Comparison of ENCODE assay signal across 19 cellular contexts in genomic region chr4:8701101-8702019, GRCh38.
"Had no signal": no experiment of that assay in that cellular context is flagged by ENCODE, and none has a peak within 500 bp of the region (broad histone marks: within the 10 kb centered on the region; RNA-seq: fewer than 3 reads in every experiment).

No MANE protein-coding gene starts in this region.

- H3K4me3 ChIP-seq: adrenal gland, psoas muscle, testis, vagina had no signal

- H3K36me3 Mint-ChIP-seq: natural killer cell treated with Interleukin-12 subunit alpha and Interleukin-12 subunit beta and Interleukin-15 and Interleukin-18, amount 100 ng/mL, for 72 hours had no signal

- H3K27ac Mint-ChIP-seq: activated CD4-positive, alpha-beta T cell treated with anti-CD3 and anti-CD28 coated beads, Interleukin-2, amount 10 ng/mL, durations not matched to agents 24 days and 14 days; activated naive CD4-positive, alpha-beta T cell treated with anti-CD3 and anti-CD28 coated beads, Interleukin-2, amount 50 U/mL, for 24 hours; activated T-helper 17 cell treated with anti-CD3 and anti-CD28 coated beads, Interleukin-2, amount 50 U/mL, for 72 hours; natural killer cell treated with Interleukin-12 subunit alpha and Interleukin-12 subunit beta and Interleukin-15 and Interleukin-18, amount 100 ng/mL, for 72 hours; stimulated activated naive CD8-positive, alpha-beta T cell treated with anti-CD3 and anti-CD28 coated beads, Interleukin-15, amount 100 ng/mL, for 72 hours had no signal

- DNase-seq: activated CD4-positive, alpha-beta T cell treated with anti-CD3 and anti-CD28 coated beads, Interleukin-2, amount 10 ng/mL, durations not matched to agents 24 days and 14 days; activated CD4-positive, CD25-positive, alpha-beta regulatory T cell; central memory CD4-positive, alpha-beta T cell; cortex of kidney; effector CD8-positive, alpha-beta T cell; foreskin fibroblast; glutamatergic neuron; hypothalamus; mesendoderm; occipital lobe; stimulated activated CD4-positive, alpha-beta T cell treated with anti-CD3 and anti-CD28 coated beads, Interleukin-1b, Interleukin-23, amount 100 ng/mL, for 48 hours; stimulated activated naive CD8-positive, alpha-beta T cell treated with anti-CD3 and anti-CD28 coated beads, Interleukin-15, amount 100 ng/mL, for 72 hours; testis had no signal

- H3K36me3 ChIP-seq: adrenal gland, vagina had no signal

- H3K9me3 ChIP-seq: adrenal gland, psoas muscle, testis, vagina had no signal

- H3K4me1 Mint-ChIP-seq: activated CD4-positive, alpha-beta T cell treated with anti-CD3 and anti-CD28 coated beads, Interleukin-2, amount 10 ng/mL, durations not matched to agents 24 days and 14 days; activated naive CD4-positive, alpha-beta T cell treated with anti-CD3 and anti-CD28 coated beads, Interleukin-2, amount 50 U/mL, for 24 hours; activated T-helper 17 cell treated with anti-CD3 and anti-CD28 coated beads, Interleukin-2, amount 50 U/mL, for 72 hours; stimulated activated naive CD8-positive, alpha-beta T cell treated with anti-CD3 and anti-CD28 coated beads, Interleukin-15, amount 100 ng/mL, for 72 hours had no signal

- H3K4me1 ChIP-seq: adrenal gland, psoas muscle, testis, vagina had no signal

- H3K9me3 Mint-ChIP-seq: activated CD4-positive, alpha-beta T cell treated with anti-CD3 and anti-CD28 coated beads, Interleukin-2, amount 10 ng/mL, durations not matched to agents 24 days and 14 days; natural killer cell treated with Interleukin-12 subunit alpha and Interleukin-12 subunit beta and Interleukin-15 and Interleukin-18, amount 100 ng/mL, for 72 hours had no signal

- H3K27ac ChIP-seq: adrenal gland, psoas muscle, testis, vagina had no signal

- H3K27me3 ChIP-seq: adrenal gland, testis, vagina had no signal

- H3K4me3 Mint-ChIP-seq: activated CD4-positive, alpha-beta T cell treated with anti-CD3 and anti-CD28 coated beads, Interleukin-2, amount 10 ng/mL, durations not matched to agents 24 days and 14 days; activated naive CD4-positive, alpha-beta T cell treated with anti-CD3 and anti-CD28 coated beads, Interleukin-2, amount 50 U/mL, for 24 hours; activated T-helper 17 cell treated with anti-CD3 and anti-CD28 coated beads, Interleukin-2, amount 50 U/mL, for 72 hours; natural killer cell treated with Interleukin-12 subunit alpha and Interleukin-12 subunit beta and Interleukin-15 and Interleukin-18, amount 100 ng/mL, for 72 hours; stimulated activated naive CD8-positive, alpha-beta T cell treated with anti-CD3 and anti-CD28 coated beads, Interleukin-15, amount 100 ng/mL, for 72 hours had no signal

- H3K27me3 Mint-ChIP-seq: activated CD4-positive, alpha-beta T cell treated with anti-CD3 and anti-CD28 coated beads, Interleukin-2, amount 10 ng/mL, durations not matched to agents 24 days and 14 days had no signal
